Comparison of ENCODE assay signal across 1 cellular context in genomic region chr10:87105725-87106124, GRCh38.
TF ChIP-seq lines count a peak whose summit lies in the region.

No MANE protein-coding gene starts in this region.

TF ChIP-seq in WTC11, 78 proteins besides CTCF, POLR2A, EP300 and RAD21 (continued from another document):
- TF ChIP-seq SMAD3 (CRISPR knock-in tag; IDR thresholded peaks at IDR 0.05; ENCODE audit: borderline replicate concordance) (no peak), ZNF317 (CRISPR knock-in tag; IDR thresholded peaks at IDR 0.05; ENCODE audit: borderline replicate concordance, low read depth) (no peak)
